ENCODE assay signal across 35 cellular contexts in the genomic region with DNA sequence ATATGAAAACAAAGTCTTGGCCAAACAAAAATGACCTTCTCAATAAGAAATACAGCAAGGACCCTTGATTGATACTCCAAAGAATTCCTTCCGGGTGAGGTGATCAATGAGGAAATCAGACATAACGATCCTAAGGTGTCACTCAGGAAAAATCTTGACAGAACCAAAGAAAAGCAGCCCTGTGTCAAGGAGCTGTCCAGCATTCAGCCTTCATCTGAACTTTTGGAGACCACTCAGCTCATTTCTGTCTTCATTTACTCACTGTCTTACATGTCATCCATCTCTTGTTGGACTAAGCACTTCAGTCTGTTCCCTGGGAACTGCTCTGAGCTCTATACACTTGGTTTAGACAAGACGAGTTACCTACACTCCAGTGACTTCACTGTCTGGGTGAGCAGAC.
"Had no signal": no experiment of that assay in that cellular context is flagged by ENCODE, and none has a peak within 500 bp of the region (broad histone marks: within the 10 kb centered on the region; RNA-seq: fewer than 3 reads in every experiment).

No MANE protein-coding gene starts in this region.

- FAIRE-seq: endometrium, endothelial cell of umbilical vein had no signal

- ATAC-seq: activated CD4-positive, alpha-beta T cell treated with anti-CD3 and anti-CD28 coated beads for 36 hours; activated CD8-positive, alpha-beta memory T cell treated with anti-CD3 and anti-CD28 coated beads, Interleukin-2, amount 10 ng/mL, durations not matched to agents 7 days and 5 days; activated CD8-positive, alpha-beta T cell treated with anti-CD3 and anti-CD28 coated beads, Interleukin-2, amount 10 ng/mL, durations not matched to agents 7 days and 5 days; activated naive CD8-positive, alpha-beta T cell treated with anti-CD3 and anti-CD28 coated beads, Interleukin-2, amount 50 U/mL, for 24 hours; gastroesophageal sphincter; heart right ventricle had no signal

- H3K4me3 ChIP-seq: adrenal gland, breast epithelium, cardiac muscle cell, colonic mucosa, esophagus squamous epithelium, gastroesophageal sphincter, heart right ventricle, hepatocyte had no signal

- H3K36me3 ChIP-seq: adrenal gland, breast epithelium, cardiac muscle cell, colonic mucosa, esophagus squamous epithelium, gastroesophageal sphincter, heart right ventricle had no signal

- H3K9me3 Mint-ChIP-seq: activated CD4-positive, alpha-beta memory T cell treated with anti-CD3 and anti-CD28 coated beads for 36 hours; activated CD4-positive, alpha-beta T cell treated with anti-CD3 and anti-CD28 coated beads, Interleukin-2, amount 10 ng/mL, durations not matched to agents 24 days and 14 days; activated naive CD4-positive, alpha-beta T cell treated with anti-CD3 and anti-CD28 coated beads for 36 hours; activated naive CD4-positive, alpha-beta T cell treated with anti-CD3 and anti-CD28 coated beads, Interleukin-2, amount 50 U/mL, for 24 hours; activated naive CD8-positive, alpha-beta T cell treated with anti-CD3 and anti-CD28 coated beads for 36 hours; activated naive CD8-positive, alpha-beta T cell treated with anti-CD3 and anti-CD28 coated beads, Interleukin-2, amount 50 U/mL, for 24 hours; activated T-helper 1 cell treated with anti-CD3 and anti-CD28 coated beads, Interleukin-12 subunit alpha, Interleukin-12 subunit beta, Interleukin-2, Interleukin-4 antibody, amounts not matched to agents 30 ng/mL and 10 ng/mL and 1 ng/mL, durations not matched to agents 14 hours and 24 hours and 36 hours; activated T-helper 2 cell treated with anti-CD3 and anti-CD28 coated beads, Interferon-gamma antibody, Interleukin-2, Interleukin-4, amounts not matched to agents 10 μg/mL and 5 μg/mL and 100 μg/mL, durations not matched to agents 14 hours and 24 hours and 36 hours had no signal

- H3K27me3 Mint-ChIP-seq: activated CD8-positive, alpha-beta memory T cell treated with anti-CD3 and anti-CD28 coated beads, Interleukin-2, amount 10 ng/mL, durations not matched to agents 7 days and 5 days; activated naive CD8-positive, alpha-beta T cell treated with anti-CD3 and anti-CD28 coated beads, Interleukin-2, amount 50 U/mL, for 24 hours; brain had no signal

- H3K9me3 ChIP-seq: adrenal gland, breast epithelium, colonic mucosa, esophagus squamous epithelium, gastroesophageal sphincter, heart right ventricle had no signal

- H3K4me1 Mint-ChIP-seq: activated CD4-positive, alpha-beta T cell treated with anti-CD3 and anti-CD28 coated beads for 36 hours; activated CD4-positive, alpha-beta T cell treated with anti-CD3 and anti-CD28 coated beads, Interleukin-2, amount 10 ng/mL, durations not matched to agents 24 days and 14 days; activated CD8-positive, alpha-beta memory T cell treated with anti-CD3 and anti-CD28 coated beads, Interleukin-2, amount 10 ng/mL, durations not matched to agents 7 days and 5 days; activated naive CD4-positive, alpha-beta T cell treated with anti-CD3 and anti-CD28 coated beads, Interleukin-2, amount 50 U/mL, for 24 hours; activated naive CD8-positive, alpha-beta T cell treated with anti-CD3 and anti-CD28 coated beads for 36 hours; activated naive CD8-positive, alpha-beta T cell treated with anti-CD3 and anti-CD28 coated beads, Interleukin-2, amount 50 U/mL, for 24 hours had no signal

- H3K4me3 Mint-ChIP-seq: activated CD4-positive, alpha-beta memory T cell treated with anti-CD3 and anti-CD28 coated beads for 36 hours; activated CD4-positive, alpha-beta T cell treated with anti-CD3 and anti-CD28 coated beads for 36 hours; activated CD4-positive, alpha-beta T cell treated with anti-CD3 and anti-CD28 coated beads, Interleukin-2, amount 10 ng/mL, durations not matched to agents 24 days and 14 days; activated CD8-positive, alpha-beta memory T cell treated with anti-CD3 and anti-CD28 coated beads, Interleukin-2, amount 10 ng/mL, durations not matched to agents 7 days and 5 days; activated CD8-positive, alpha-beta T cell treated with anti-CD3 and anti-CD28 coated beads, Interleukin-2, amount 10 ng/mL, durations not matched to agents 7 days and 5 days; activated naive CD4-positive, alpha-beta T cell treated with anti-CD3 and anti-CD28 coated beads for 36 hours; activated naive CD4-positive, alpha-beta T cell treated with anti-CD3 and anti-CD28 coated beads, Interleukin-2, amount 50 U/mL, for 24 hours; activated naive CD8-positive, alpha-beta T cell treated with anti-CD3 and anti-CD28 coated beads for 36 hours; activated naive CD8-positive, alpha-beta T cell treated with anti-CD3 and anti-CD28 coated beads, Interleukin-2, amount 50 U/mL, for 24 hours; activated T-helper 1 cell treated with anti-CD3 and anti-CD28 coated beads, Interleukin-12 subunit alpha, Interleukin-12 subunit beta, Interleukin-2, Interleukin-4 antibody, amounts not matched to agents 30 ng/mL and 10 ng/mL and 1 ng/mL, durations not matched to agents 14 hours and 24 hours and 36 hours; brain had no signal

- H3K4me1 ChIP-seq: adrenal gland, breast epithelium, colonic mucosa, esophagus squamous epithelium, gastroesophageal sphincter, heart right ventricle had no signal

- H3K27ac Mint-ChIP-seq: activated CD4-positive, alpha-beta memory T cell treated with anti-CD3 and anti-CD28 coated beads for 36 hours; activated CD4-positive, alpha-beta T cell treated with anti-CD3 and anti-CD28 coated beads for 36 hours; activated CD4-positive, alpha-beta T cell treated with anti-CD3 and anti-CD28 coated beads, Interleukin-2, amount 10 ng/mL, durations not matched to agents 24 days and 14 days; activated CD8-positive, alpha-beta memory T cell treated with anti-CD3 and anti-CD28 coated beads, Interleukin-2, amount 10 ng/mL, durations not matched to agents 7 days and 5 days; activated CD8-positive, alpha-beta T cell treated with anti-CD3 and anti-CD28 coated beads, Interleukin-2, amount 10 ng/mL, durations not matched to agents 7 days and 5 days; activated naive CD4-positive, alpha-beta T cell treated with anti-CD3 and anti-CD28 coated beads for 36 hours; activated naive CD4-positive, alpha-beta T cell treated with anti-CD3 and anti-CD28 coated beads, Interleukin-2, amount 50 U/mL, for 24 hours; activated naive CD8-positive, alpha-beta T cell treated with anti-CD3 and anti-CD28 coated beads for 36 hours; activated naive CD8-positive, alpha-beta T cell treated with anti-CD3 and anti-CD28 coated beads, Interleukin-2, amount 50 U/mL, for 24 hours; activated T-helper 1 cell treated with anti-CD3 and anti-CD28 coated beads, Interleukin-12 subunit alpha, Interleukin-12 subunit beta, Interleukin-2, Interleukin-4 antibody, amounts not matched to agents 30 ng/mL and 10 ng/mL and 1 ng/mL, durations not matched to agents 14 hours and 24 hours and 36 hours; activated T-helper 2 cell treated with anti-CD3 and anti-CD28 coated beads, Interferon-gamma antibody, Interleukin-2, Interleukin-4, amounts not matched to agents 10 μg/mL and 5 μg/mL and 100 μg/mL, durations not matched to agents 14 hours and 24 hours and 36 hours; brain had no signal

- H3K79me2 ChIP-seq: hepatocyte had no signal

- H3K27ac ChIP-seq: adrenal gland, breast epithelium, cardiac muscle cell, colonic mucosa, epithelial cell of prostate, esophagus squamous epithelium, gastroesophageal sphincter, heart right ventricle, hepatocyte had no signal

- H3K36me3 Mint-ChIP-seq: activated CD4-positive, alpha-beta memory T cell treated with anti-CD3 and anti-CD28 coated beads for 36 hours; activated CD8-positive, alpha-beta memory T cell treated with anti-CD3 and anti-CD28 coated beads, Interleukin-2, amount 10 ng/mL, durations not matched to agents 7 days and 5 days; activated naive CD4-positive, alpha-beta T cell treated with anti-CD3 and anti-CD28 coated beads, Interleukin-2, amount 50 U/mL, for 24 hours; activated naive CD8-positive, alpha-beta T cell treated with anti-CD3 and anti-CD28 coated beads for 36 hours; brain had no signal

- H2AFZ ChIP-seq: hepatocyte had no signal

- H3K4me2 ChIP-seq: hepatocyte had no signal

- H3K27me3 ChIP-seq: adrenal gland, breast epithelium, cardiac muscle cell, colonic mucosa, esophagus squamous epithelium, gastroesophageal sphincter, hepatocyte had no signal

- DNase-seq: activated CD4-positive, alpha-beta memory T cell treated with anti-CD3 and anti-CD28 coated beads for 36 hours; activated CD4-positive, alpha-beta T cell treated with anti-CD3 and anti-CD28 coated beads for 36 hours; activated CD4-positive, alpha-beta T cell treated with anti-CD3 and anti-CD28 coated beads, Interleukin-2, amount 10 ng/mL, durations not matched to agents 24 days and 14 days; activated CD4-positive, CD25-positive, alpha-beta regulatory T cell; activated CD4-positive, CD25-positive, alpha-beta regulatory T cell treated with anti-CD3 and anti-CD28 coated beads, Interleukin-2, amount 50 U/mL, for 72 hours; activated CD8-positive, alpha-beta memory T cell treated with anti-CD3 and anti-CD28 coated beads, Interleukin-2, amount 10 ng/mL, durations not matched to agents 7 days and 5 days; activated CD8-positive, alpha-beta memory T cell treated with anti-CD3 and anti-CD28 coated beads, Interleukin-2, amount 50 U/mL, for 4 hours; activated CD8-positive, alpha-beta T cell treated with anti-CD3 and anti-CD28 coated beads, Interleukin-2, amount 10 ng/mL, durations not matched to agents 7 days and 5 days; activated effector memory CD4-positive, alpha-beta T cell treated with anti-CD3 and anti-CD28 coated beads, Interleukin-2, amount 50 U/mL, for 16 hours; activated naive CD4-positive, alpha-beta T cell treated with anti-CD3 and anti-CD28 coated beads for 36 hours; activated naive CD8-positive, alpha-beta T cell treated with anti-CD3 and anti-CD28 coated beads for 36 hours; activated naive CD8-positive, alpha-beta T cell treated with anti-CD3 and anti-CD28 coated beads, Interleukin-2, amount 50 U/mL, for 24 hours; activated T-cell treated with anti-CD3 and anti-CD28 coated beads, Interleukin-2, amount 50 U/mL, for 1 hour; activated T-cell treated with anti-CD3 and anti-CD28 coated beads, Interleukin-2, amount 50 U/mL, for 48 hours; adrenal gland; amygdala; aorta; central memory CD4-positive, alpha-beta T cell; cerebellar nuclear complex; colonic mucosa; effector CD8-positive, alpha-beta T cell; esophagus squamous epithelium; foreskin melanocyte; heart right ventricle had no signal
